In the genomic region with DNA sequence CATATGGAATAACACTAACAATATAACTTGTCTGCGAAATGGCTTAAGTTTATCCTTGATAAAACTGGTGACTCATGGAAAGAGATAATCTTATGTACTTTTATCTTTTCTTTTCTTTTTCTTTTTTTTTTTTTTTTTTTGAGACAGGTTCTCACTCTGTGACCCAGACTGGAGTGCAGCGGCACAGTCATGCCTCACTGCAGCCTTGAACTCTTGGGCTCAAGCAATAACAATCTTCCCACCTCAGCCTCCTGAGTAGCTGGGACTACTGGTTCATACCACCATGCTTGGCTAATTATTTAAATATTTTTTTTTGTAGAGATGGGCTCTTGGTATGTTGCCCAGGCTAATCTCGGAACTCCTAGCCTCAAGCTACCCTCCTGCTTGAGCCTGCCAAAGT, we compare ENCODE assay signal across 15 cellular contexts.
A peak's percentile ranks its signal among the peaks of the same experiment; 100 is the strongest.
DNase-seq lines count a peak whose midpoint lies in the region; ATAC-seq and TF ChIP-seq lines count a peak whose summit lies in the region.
"Had no signal": no experiment of that assay in that cellular context is flagged by ENCODE, and none has a peak within 500 bp of the region (broad histone marks: within the 10 kb centered on the region; RNA-seq: fewer than 3 reads in every experiment).

No MANE protein-coding gene starts in this region.

- H3K4me1 ChIP-seq in right atrium auricular region: no peaks in the 10 kb centered on the region
- peaks cover 3% of the 10 kb centered on the region for H3K4me1 ChIP-seq in hepatocyte (ENCODE audit: insufficient read depth)
- no peaks in the 10 kb centered on the region for H3K4me1 ChIP-seq in tibial artery
- H3K4me1 ChIP-seq: A549, Caco-2 had no signal

- no peak overlapping the region for H2AFZ ChIP-seq in hepatocyte

- H4K20me1 ChIP-seq in hepatocyte (ENCODE audit: insufficient read depth, poor library complexity, severe bottlenecking): no peaks in the 10 kb centered on the region
- H4K20me1 ChIP-seq: BLaER1 treated with 17β-estradiol and CSF1 and Interleukin-3, amounts not matched to agents 10 nM and 100 nM had no signal

- H3K9me3 ChIP-seq in right atrium auricular region: no peaks in the 10 kb centered on the region
- no peaks in the 10 kb centered on the region for H3K9me3 ChIP-seq in hepatocyte (ENCODE audit: low read depth)
- no peaks in the 10 kb centered on the region for H3K9me3 ChIP-seq in tibial artery
- H3K9me3 ChIP-seq: A549, Caco-2 had no signal

- H3K9me2 ChIP-seq in hepatocyte (replicated peaks; ENCODE audit: insufficient read depth): no peaks in the 10 kb centered on the region

- no peak overlapping the region for H3K4me2 ChIP-seq in hepatocyte
- H3K4me2 ChIP-seq: A549; BLaER1 treated with 17β-estradiol and CSF1 and Interleukin-3, amounts not matched to agents 10 nM and 100 nM had no signal

- H3K36me3 ChIP-seq in right atrium auricular region (peaks cover 9% of the 10 kb centered on the region), hepatocyte (replicated peaks; ENCODE audit: insufficient read depth, low read depth) (no peaks in the 10 kb centered on the region), tibial artery (peaks cover 38 to 49% (median 41%) of the 10 kb centered on the region in 3 donors)
- H3K36me3 ChIP-seq: BLaER1 treated with 17β-estradiol and CSF1 and Interleukin-3, amounts not matched to agents 10 nM and 100 nM had no signal

- H3K27ac ChIP-seq in right atrium auricular region (no peak overlapping the region), hepatocyte (peak overlapping the region; percentile 62), tibial artery (no peak overlapping the region)
- H3K27ac ChIP-seq: 22Rv1; A549; BLaER1 treated with 17β-estradiol and CSF1 and Interleukin-3, amounts not matched to agents 10 nM and 100 nM; C4-2B had no signal

- WGBS in hepatocyte (ENCODE audit: low lambda C conversion rate, missing lambda C conversion rate): 88% methylated on average over 3 of the region's 3 CpGs

- DNase-seq in Right ventricle myocardium inferior (ENCODE audit: missing footprints) (peak; percentile 55), right atrium auricular region (ENCODE audit: low spot score) (no peak), hepatocyte (ENCODE audit: low spot score) (no peak), tibial artery (no peak)
- DNase-seq in activated CD4-positive, alpha-beta T cell treated with anti-CD3 and anti-CD28 coated beads for 48 hours: no peak
- DNase-seq: AML-193; Caco-2; Calu3; CD4-positive, alpha-beta T cell; CD8-positive, alpha-beta T cell; GF-D8 had no signal

- no peaks in the 10 kb centered on the region for H3K79me2 ChIP-seq in hepatocyte

- no peak overlapping the region for H3K4me3 ChIP-seq in right atrium auricular region
- H3K4me3 ChIP-seq in hepatocyte: no peak overlapping the region
- H3K4me3 ChIP-seq in tibial artery: no peak overlapping the region
- H3K4me3 ChIP-seq: A549; BLaER1 treated with 17β-estradiol and CSF1 and Interleukin-3, amounts not matched to agents 10 nM and 100 nM had no signal

- ATAC-seq in Right ventricle myocardium inferior: no peak
- ATAC-seq: A549; CD8-positive, alpha-beta T cell had no signal

- intact Hi-C loops in Right ventricle myocardium inferior (cut with DNase I) (no loop called here), tibial artery (cut with DNase I; ENCODE audit: low total_unique reads) (no loop called here)

- TF ChIP-seq CTCF in right atrium auricular region (IDR thresholded peaks at IDR 0.05) (no peak), hepatocyte (IDR thresholded peaks at IDR 0.05; ENCODE audit: poor library complexity) (no peak), tibial artery (IDR thresholded peaks at IDR 0.05) (no peak)

- no peaks in the 10 kb centered on the region for H3K27me3 ChIP-seq in right atrium auricular region
- no peaks in the 10 kb centered on the region for H3K27me3 ChIP-seq in hepatocyte
- H3K27me3 ChIP-seq in tibial artery: no peaks in the 10 kb centered on the region
- H3K27me3 ChIP-seq: BLaER1 treated with 17β-estradiol and CSF1 and Interleukin-3, amounts not matched to agents 10 nM and 100 nM had no signal
